ENCODE assay signal across 7 cellular contexts in the genomic region with DNA sequence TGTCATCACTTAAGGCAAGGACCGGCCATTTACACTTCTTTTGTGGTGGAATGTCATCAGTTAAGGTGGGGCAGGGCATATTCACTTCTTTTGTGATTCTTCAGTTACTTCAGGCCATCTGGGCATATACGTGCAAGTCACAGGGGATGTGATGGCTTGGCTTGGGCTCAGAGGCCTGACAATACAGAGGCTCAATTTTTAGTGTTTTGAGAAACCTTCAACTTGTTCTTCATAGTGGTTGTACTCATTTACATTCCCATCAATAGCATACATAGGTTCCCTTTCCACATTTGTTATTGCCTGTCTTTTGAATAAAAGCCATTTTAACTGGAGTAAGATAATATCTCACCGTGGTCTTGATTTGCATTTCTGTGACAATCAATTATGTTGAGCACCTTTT.
DNase-seq lines count a peak whose midpoint lies in the region; ATAC-seq and TF ChIP-seq lines count a peak whose summit lies in the region.
"Not testable (repeated sequence)": the region's sequence is repeated elsewhere in the genome, so short reads cannot be mapped to it uniquely, and the experiment has no call there.

No MANE protein-coding gene starts in this region.

- not testable (repeated sequence) for H3K4me3 Mint-ChIP-seq in GM23338, WTC11, endodermal cell

- peaks cover 45% of the 10 kb centered on the region for H3K36me3 Mint-ChIP-seq in GM23338 (ENCODE audit: low read depth)
- H3K36me3 Mint-ChIP-seq in WTC11, result peaks cover 43% of the 10 kb centered on the region
- H3K36me3 Mint-ChIP-seq in endodermal cell (ENCODE audit: low read depth), result peaks cover 12% of the 10 kb centered on the region

- H3K4ac ChIP-seq in mesendoderm (ENCODE audit: low read depth, low read length), result not testable (repeated sequence)

- not testable (repeated sequence) for H4K5ac ChIP-seq in mesendoderm (ENCODE audit: low read length)

- H2BK15ac ChIP-seq in mesendoderm (replicated peaks; ENCODE audit: low read depth), result not testable (repeated sequence)

- CTCF ChIA-PET in WTC11 (lab: Charles Lee), result not testable (repeated sequence)

- H2BK120ac ChIP-seq in mesendoderm (ENCODE audit: low read depth, low read length), result not testable (repeated sequence)

- not testable (repeated sequence) for H3K56ac ChIP-seq in mesendoderm (ENCODE audit: low read length)

- H3K9me3 Mint-ChIP-seq in GM23338, result peaks cover 40% of the 10 kb centered on the region
- H3K9me3 Mint-ChIP-seq in WTC11, result peaks cover 47% of the 10 kb centered on the region
- H3K9me3 Mint-ChIP-seq in endodermal cell, result peaks cover 40% of the 10 kb centered on the region

- POLR2A ChIA-PET in WTC11 (lab: Charles Lee), result not testable (repeated sequence)

- not testable (repeated sequence) for H3K18ac ChIP-seq in mesendoderm (ENCODE audit: low read length)

- H3K9me2 ChIP-seq in GM23338 (ENCODE audit: insufficient read depth), result not testable (repeated sequence)

- H3K4me1 Mint-ChIP-seq in GM23338 (peaks cover 35% of the 10 kb centered on the region), WTC11 (peaks cover 42% of the 10 kb centered on the region), endodermal cell (peaks cover 18% of the 10 kb centered on the region)

- H3K9ac ChIP-seq in HUES6 (ENCODE audit: low read length), result peak overlapping the region; percentile 42
- not testable (repeated sequence) for H3K9ac ChIP-seq in endodermal cell (ENCODE audit: extremely low read depth, low read length, poor library complexity, severe bottlenecking); mesendoderm (ENCODE audit: low read length)

- 0 to 63% methylated on average over 1 to 2 of the region's 3 CpGs for WGBS in endodermal cell (ENCODE audit: insufficient coverage in 1 of 2, insufficient read length in 1 of 2), 2 experiments
- WGBS in mesendoderm (ENCODE audit: extremely low coverage, insufficient coverage, low lambda C conversion rate), result no CpG with 5 or more reads among the region's 3 CpGs

- TF ChIP-seq CTCF in GM23338 (conservative IDR thresholded peaks at IDR 0.05; ENCODE audit: low read depth in 2 of 2); WTC11 (IDR thresholded peaks at IDR 0.05); endodermal cell (conservative IDR thresholded peaks at IDR 0.05): not testable (repeated sequence)

- not testable (repeated sequence) for H2AK5ac ChIP-seq in mesendoderm (ENCODE audit: low read length)

- H3K4me1 ChIP-seq in GM23338 (ENCODE audit: insufficient read depth) (peaks cover 27% of the 10 kb centered on the region), HAP-1 (peaks cover 13% of the 10 kb centered on the region), HUES6 (ENCODE audit: control insufficient read depth, insufficient read depth, low read length) (peaks cover 22% of the 10 kb centered on the region)
- H3K4me1 ChIP-seq in endodermal cell (ENCODE audit: control insufficient read depth, insufficient read depth, low read length); mesendoderm (ENCODE audit: control insufficient read depth, low read depth, low read length): not testable (repeated sequence)

- peak; percentile 8 for DNase-seq in GM23338 (ENCODE audit: low spot score)
- peak; percentile 21 to 73 for DNase-seq in HAP-1 (ENCODE audit: low spot score in 2 of 2)
- DNase-seq in WTC11 (ENCODE audit: low spot score); endodermal cell: not testable (repeated sequence)
- peak; percentile 17 for DNase-seq in iPS DF 19.7 (ENCODE audit: low read depth, low spot score)
- peak; percentile 27 for DNase-seq in mesendoderm

- H3K4me2 ChIP-seq in GM23338, result peak overlapping the region; percentile 0; the same call in 1 of the 2 replicates
- H3K4me2 ChIP-seq in mesendoderm (ENCODE audit: low read length), result not testable (repeated sequence)

- H2AFZ ChIP-seq in GM23338, result not testable (repeated sequence)

- not testable (repeated sequence) for H2BK5ac ChIP-seq in mesendoderm (ENCODE audit: low read length)

- H3K4me3 ChIP-seq in GM23338; HAP-1; HUES6 (ENCODE audit: low read depth, low read length); endodermal cell (ENCODE audit: low read length); mesendoderm (ENCODE audit: low read length): not testable (repeated sequence)

- not testable (repeated sequence) for H3K9me3 ChIP-seq in HAP-1
- H3K9me3 ChIP-seq in HUES6 (ENCODE audit: control insufficient read depth, insufficient read depth, low read depth, low read length) (peaks cover 33% of the 10 kb centered on the region), endodermal cell (ENCODE audit: control insufficient read depth, low read length) (peaks cover 24% of the 10 kb centered on the region)

- in situ Hi-C loops in HAP-1 (cut with MboI; ENCODE audit: low sequenced_read_pairs), result not testable (repeated sequence)

- ATAC-seq in GM23338 (peak; percentile 41), WTC11 (peak; percentile 59)

- H3K27me3 ChIP-seq in GM23338 (ENCODE audit: insufficient read depth); HAP-1 (ENCODE audit: low read depth); HUES6 (ENCODE audit: control insufficient read depth, insufficient read depth, low read length); endodermal cell (ENCODE audit: control insufficient read depth, insufficient read depth, low read length, poor library complexity, severe bottlenecking); mesendoderm (ENCODE audit: insufficient read depth, low read length, poor library complexity): not testable (repeated sequence)

- H3K23ac ChIP-seq in mesendoderm (ENCODE audit: low read length), result not testable (repeated sequence)

- not testable (repeated sequence) for H3K79me2 ChIP-seq in GM23338 (replicated peaks; ENCODE audit: insufficient read depth); mesendoderm (ENCODE audit: control insufficient read depth, insufficient read depth, low read length)

- H4K20me1 ChIP-seq in GM23338 (replicated peaks; ENCODE audit: insufficient read depth), result not testable (repeated sequence)

- H3K79me1 ChIP-seq in mesendoderm (ENCODE audit: low read length), result not testable (repeated sequence)

- H3K27ac ChIP-seq in GM23338 (ENCODE audit: low read depth) (peak overlapping the region; percentile 85), HUES6 (ENCODE audit: low read depth, low read length) (peak overlapping the region; percentile 66), mesendoderm (ENCODE audit: low read depth, low read length) (peak overlapping the region; percentile 44)
- H3K27ac ChIP-seq in endodermal cell (ENCODE audit: low read depth, low read length), result not testable (repeated sequence)

- H3K27ac Mint-ChIP-seq in GM23338 (peak overlapping the region; percentile 94), WTC11 (peak overlapping the region; percentile 96), endodermal cell (peak overlapping the region; percentile 45)

- H3F3A ChIP-seq in GM23338 (replicated peaks; ENCODE audit: low read depth), result peaks cover 15% of the 10 kb centered on the region

- not testable (repeated sequence) for H3K27me3 Mint-ChIP-seq in GM23338 (ENCODE audit: insufficient read depth, low read depth, poor library complexity); WTC11 (ENCODE audit: low read depth); endodermal cell (ENCODE audit: insufficient read depth)

- not testable (repeated sequence) for H3K36me3 ChIP-seq in GM23338 (ENCODE audit: insufficient read depth); HAP-1 (replicated peaks); HUES6 (ENCODE audit: control insufficient read depth, insufficient read depth, low read length); endodermal cell (ENCODE audit: control insufficient read depth, insufficient read depth, low read length); mesendoderm (ENCODE audit: control insufficient read depth, insufficient read depth, low read length)

- H4K8ac ChIP-seq in mesendoderm (ENCODE audit: low read depth, low read length), result not testable (repeated sequence)

TF ChIP-seq in GM23338, 12 proteins besides CTCF, POLR2A, EP300 and RAD21:
- peak; percentile 49; the same call in 1 of the 2 replicates for TF ChIP-seq NANOG (IDR thresholded peaks at IDR 0.05; ENCODE audit: borderline replicate concordance)
TF ChIP-seq in GM23338: peak in this region for 1; not testable (repeated sequence) for 11.

TF ChIP-seq in WTC11, 78 proteins besides CTCF, POLR2A, EP300 and RAD21:
- TF ChIP-seq, protein P1, sequence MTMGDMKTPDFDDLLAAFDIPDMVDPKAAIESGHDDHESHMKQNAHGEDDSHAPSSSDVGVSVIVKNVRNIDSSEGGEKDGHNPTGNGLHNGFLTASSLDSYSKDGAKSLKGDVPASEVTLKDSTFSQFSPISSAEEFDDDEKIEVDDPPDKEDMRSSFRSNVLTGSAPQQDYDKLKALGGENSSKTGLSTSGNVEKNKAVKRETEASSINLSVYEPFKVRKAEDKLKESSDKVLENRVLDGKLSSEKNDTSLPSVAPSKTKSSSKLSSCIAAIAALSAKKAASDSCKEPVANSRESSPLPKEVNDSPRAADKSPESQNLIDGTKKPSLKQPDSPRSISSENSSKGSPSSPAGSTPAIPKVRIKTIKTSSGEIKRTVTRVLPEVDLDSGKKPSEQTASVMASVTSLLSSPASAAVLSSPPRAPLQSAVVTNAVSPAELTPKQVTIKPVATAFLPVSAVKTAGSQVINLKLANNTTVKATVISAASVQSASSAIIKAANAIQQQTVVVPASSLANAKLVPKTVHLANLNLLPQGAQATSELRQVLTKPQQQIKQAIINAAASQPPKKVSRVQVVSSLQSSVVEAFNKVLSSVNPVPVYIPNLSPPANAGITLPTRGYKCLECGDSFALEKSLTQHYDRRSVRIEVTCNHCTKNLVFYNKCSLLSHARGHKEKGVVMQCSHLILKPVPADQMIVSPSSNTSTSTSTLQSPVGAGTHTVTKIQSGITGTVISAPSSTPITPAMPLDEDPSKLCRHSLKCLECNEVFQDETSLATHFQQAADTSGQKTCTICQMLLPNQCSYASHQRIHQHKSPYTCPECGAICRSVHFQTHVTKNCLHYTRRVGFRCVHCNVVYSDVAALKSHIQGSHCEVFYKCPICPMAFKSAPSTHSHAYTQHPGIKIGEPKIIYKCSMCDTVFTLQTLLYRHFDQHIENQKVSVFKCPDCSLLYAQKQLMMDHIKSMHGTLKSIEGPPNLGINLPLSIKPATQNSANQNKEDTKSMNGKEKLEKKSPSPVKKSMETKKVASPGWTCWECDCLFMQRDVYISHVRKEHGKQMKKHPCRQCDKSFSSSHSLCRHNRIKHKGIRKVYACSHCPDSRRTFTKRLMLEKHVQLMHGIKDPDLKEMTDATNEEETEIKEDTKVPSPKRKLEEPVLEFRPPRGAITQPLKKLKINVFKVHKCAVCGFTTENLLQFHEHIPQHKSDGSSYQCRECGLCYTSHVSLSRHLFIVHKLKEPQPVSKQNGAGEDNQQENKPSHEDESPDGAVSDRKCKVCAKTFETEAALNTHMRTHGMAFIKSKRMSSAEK (CRISPR knock-in tag; IDR thresholded peaks at IDR 0.05; ENCODE audit: borderline replicate concordance), result 0 out of 2 replicates have a peak, but pooled peaks have one; percentile 40

Comparison
In these comparisons a context has a peak if more than half of its experiments do, and no peak if none do; other contexts are left out.
1. H3K27ac Mint-ChIP-seq: peak in every context shown above with its lines; median percentile 96 in WTC11; 94 in GM23338; 45 in endodermal cell.